In genomic region chr1:94463056-94463764, GRCh38 we compare ENCODE assay signal across 1 cellular context.
TF ChIP-seq lines count a peak whose summit lies in the region.

No MANE protein-coding gene starts in this region.

TF ChIP-seq in GM23338, 12 proteins besides CTCF, POLR2A, EP300 and RAD21 (continued from another document):
- TF ChIP-seq ZNF462 (CRISPR knock-in tag; IDR thresholded peaks at IDR 0.05) (no peak), ETS1 (IDR thresholded peaks at IDR 0.05) (no peak)
TF ChIP-seq in GM23338: peak in this region for 0.
